In the genomic region with DNA sequence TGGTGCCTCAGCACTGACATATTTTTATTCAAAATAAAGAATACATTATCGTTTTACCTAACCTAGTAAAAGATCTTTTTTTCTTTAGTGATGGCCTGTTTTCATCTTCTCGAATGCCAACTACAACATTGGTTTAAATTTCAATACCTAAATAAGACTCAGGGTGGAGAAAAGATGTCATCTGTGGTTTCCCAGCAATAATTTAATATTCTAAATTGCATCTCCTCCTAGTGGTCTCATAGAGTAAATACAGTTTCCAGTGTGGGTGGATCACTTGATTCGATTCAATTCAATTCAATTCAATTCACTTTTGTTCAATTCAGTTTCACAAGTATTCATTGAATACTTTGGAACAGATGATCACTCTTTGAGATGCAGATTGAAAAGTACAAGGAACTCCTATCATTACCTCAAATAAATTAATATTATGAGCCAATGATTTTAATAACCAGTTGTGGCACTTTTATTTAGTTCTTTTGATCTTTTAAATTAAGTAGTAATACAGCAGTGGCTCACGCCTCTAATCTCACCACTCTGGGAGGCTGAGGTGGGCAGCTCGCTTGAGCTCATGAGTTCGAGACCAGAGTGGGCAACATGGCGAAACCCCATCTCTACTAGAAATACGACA, we compare ENCODE assay signal across 8 cellular contexts.
DNase-seq lines count a peak whose midpoint lies in the region; TF ChIP-seq lines count a peak whose summit lies in the region.

No MANE protein-coding gene starts in this region.

- H3K27me3 ChIP-seq in ascending aorta (no peaks in the 10 kb centered on the region), liver (ENCODE audit: control insufficient read depth in 4 of 4, insufficient read depth in 4 of 4, low read length in 3 of 4) (no peaks in the 10 kb centered on the region)

- H3K27ac Mint-ChIP-seq in activated T-cell treated with anti-CD3 and anti-CD28 coated beads, Interleukin-2, amount 50 U/mL, for 24 hours: no peak overlapping the region

- intact Hi-C loops in ascending aorta (cut with DNase I): loop anchor here (2.0 kb wide), 1 partner anchor 427 kb away; the partner anchor contains the start of gene FAT4

- no peak overlapping the region for H3K4me3 Mint-ChIP-seq in activated T-cell treated with anti-CD3 and anti-CD28 coated beads, Interleukin-2, amount 50 U/mL, for 24 hours

- peaks cover 10% of the 10 kb centered on the region for H3K9me3 Mint-ChIP-seq in activated T-cell treated with anti-CD3 and anti-CD28 coated beads, Interleukin-2, amount 50 U/mL, for 24 hours

- H3K9ac ChIP-seq in liver (ENCODE audit: low read depth in 1 of 2, low read length in 2 of 2): no peak overlapping the region

- H3K27me3 Mint-ChIP-seq in activated T-cell treated with anti-CD3 and anti-CD28 coated beads, Interleukin-2, amount 50 U/mL, for 24 hours: no peaks in the 10 kb centered on the region

- 68% methylated on average over 8 of the region's 8 CpGs for WGBS in liver

- peak; percentile 84 to 89 for TF ChIP-seq RAD21 in liver (IDR thresholded peaks at IDR 0.05)

- DNase-seq in HFF-Myc (ENCODE audit: extremely low read depth, low read depth) (no peak), ascending aorta (ENCODE audit: low spot score in 2 of 2) (no peak), T-helper 2 cell (no peak), occipital lobe (lab: John Stamatoyannopoulos, UW) (no peak), NOMO-1 (lab: John Stamatoyannopoulos, UW; ENCODE audit: unreplicated experiment in 2 of 2) (no peak)
- no peak for DNase-seq in activated T-cell treated with anti-CD3 and anti-CD28 coated beads, Interleukin-2, amount 50 U/mL, for 24 hours

- H3K27ac ChIP-seq in C4-2B: no peak overlapping the region
- no peak overlapping the region for H3K27ac ChIP-seq in ascending aorta
- H3K27ac ChIP-seq in liver (ENCODE audit: low read depth in 1 of 2, low read length in 2 of 2): no peak overlapping the region

- H3K36me3 ChIP-seq in ascending aorta: no peaks in the 10 kb centered on the region
- H3K36me3 ChIP-seq in liver (ENCODE audit: control insufficient read depth in 4 of 4, insufficient read depth in 3 of 4, low read depth in 1 of 4, low read length in 3 of 4): no peaks in the 10 kb centered on the region

- H3K4me1 Mint-ChIP-seq in activated T-cell treated with anti-CD3 and anti-CD28 coated beads, Interleukin-2, amount 50 U/mL, for 24 hours (ENCODE audit: low read depth): no peaks in the 10 kb centered on the region

- no peak overlapping the region for H3K4me3 ChIP-seq in HFF-Myc (replicated peaks; ENCODE audit: low read depth, low read length)
- H3K4me3 ChIP-seq in ascending aorta: no peak overlapping the region
- H3K4me3 ChIP-seq in liver (ENCODE audit: low read depth in 1 of 3, low read length in 3 of 3): no peak overlapping the region

- peak; percentile 77 for TF ChIP-seq CTCF in C4-2B (conservative IDR thresholded peaks at IDR 0.05)
- TF ChIP-seq CTCF in HFF-Myc (IDR thresholded peaks at IDR 0.05; ENCODE audit: low read depth, low read length, missing control alignments): peak; percentile 30
- TF ChIP-seq CTCF in ascending aorta (IDR thresholded peaks at IDR 0.05): peak; percentile 35 to 61 (median 40)
- TF ChIP-seq CTCF in liver (IDR thresholded peaks at IDR 0.05; ENCODE audit: low read depth, low read length, missing input control): peak; percentile 71

- no peaks in the 10 kb centered on the region for H3K4me1 ChIP-seq in ascending aorta
- no peaks in the 10 kb centered on the region for H3K4me1 ChIP-seq in liver (ENCODE audit: control insufficient read depth in 4 of 4, insufficient read depth in 4 of 4, low read length in 3 of 4)

- no peaks in the 10 kb centered on the region for H3K9me3 ChIP-seq in ascending aorta
- no peaks in the 10 kb centered on the region for H3K9me3 ChIP-seq in liver (ENCODE audit: control insufficient read depth in 4 of 4, low read length in 3 of 4)

- no peaks in the 10 kb centered on the region for H3K36me3 Mint-ChIP-seq in activated T-cell treated with anti-CD3 and anti-CD28 coated beads, Interleukin-2, amount 50 U/mL, for 24 hours (ENCODE audit: low read depth)

TF ChIP-seq in liver, 16 proteins besides CTCF, POLR2A, EP300 and RAD21:
- no peak for TF ChIP-seq HNF4G (IDR thresholded peaks at IDR 0.05)
- TF ChIP-seq EGR1 (IDR thresholded peaks at IDR 0.05; ENCODE audit: low read depth in 2 of 2): peak in 1 of 2 donors; percentile 46
- no peak for TF ChIP-seq SP1 (IDR thresholded peaks at IDR 0.05)
- TF ChIP-seq NR2F2 (IDR thresholded peaks at IDR 0.05): no peak
- TF ChIP-seq HNF4A (conservative IDR thresholded peaks at IDR 0.05): no peak
